Comparison of ENCODE assay signal across 12 cellular contexts in genomic region chr3:13378155-13378554, GRCh38. TPM values are rescaled to one million over a fixed set of nuclear protein-coding genes. Genes with fewer than 3 reads are reported as not detected.
A peak's percentile ranks its signal among the peaks of the same experiment; 100 is the strongest.
DNase-seq lines count a peak whose midpoint lies in the region; ATAC-seq and TF ChIP-seq lines count a peak whose summit lies in the region.
"Had no signal": no experiment of that assay in that cellular context is flagged by ENCODE, and none has a peak within 500 bp of the region (broad histone marks: within the 10 kb centered on the region; RNA-seq: fewer than 3 reads in every experiment).

No MANE protein-coding gene starts in this region.

- intact Hi-C loops in activated CD4-positive, alpha-beta memory T cell treated with anti-CD3 and anti-CD28 coated beads for 36 hours (cut with micrococcal nuclease) = no loop called here

- POLR2A ChIA-PET in activated CD4-positive, alpha-beta memory T cell treated with anti-CD3 and anti-CD28 coated beads for 36 hours (lab: Charles Lee) = no interaction called here

- no peaks in the 10 kb centered on the region for H3K9me3 Mint-ChIP-seq in activated CD8-positive, alpha-beta memory T cell treated with anti-CD3 and anti-CD28 coated beads, Interleukin-2, amount 10 ng/mL, durations not matched to agents 7 days and 5 days (ENCODE audit: low read depth)
- H3K9me3 Mint-ChIP-seq in activated CD4-positive, alpha-beta memory T cell treated with anti-CD3 and anti-CD28 coated beads for 36 hours = no peaks in the 10 kb centered on the region
- H3K9me3 Mint-ChIP-seq in osteocyte (ENCODE audit: unreplicated experiment) = no peaks in the 10 kb centered on the region
- H3K9me3 Mint-ChIP-seq: IgD-negative memory B cell had no signal

- no peak for TF ChIP-seq CTCF in osteocyte (IDR thresholded peaks at IDR 0.05)

- peaks cover 24% of the 10 kb centered on the region for H3K36me3 Mint-ChIP-seq in activated CD8-positive, alpha-beta memory T cell treated with anti-CD3 and anti-CD28 coated beads, Interleukin-2, amount 10 ng/mL, durations not matched to agents 7 days and 5 days
- peaks cover 34% of the 10 kb centered on the region for H3K36me3 Mint-ChIP-seq in activated CD4-positive, alpha-beta memory T cell treated with anti-CD3 and anti-CD28 coated beads for 36 hours
- no peaks in the 10 kb centered on the region for H3K36me3 Mint-ChIP-seq in osteocyte (ENCODE audit: unreplicated experiment)

- peak overlapping the region; percentile 1 for H3K27ac Mint-ChIP-seq in activated CD8-positive, alpha-beta memory T cell treated with anti-CD3 and anti-CD28 coated beads, Interleukin-2, amount 10 ng/mL, durations not matched to agents 7 days and 5 days
- peak overlapping the region; percentile 55 for H3K27ac Mint-ChIP-seq in activated CD4-positive, alpha-beta memory T cell treated with anti-CD3 and anti-CD28 coated beads for 36 hours
- peak overlapping the region; percentile 67 for H3K27ac Mint-ChIP-seq in osteocyte (ENCODE audit: unreplicated experiment)

- CTCF ChIA-PET in activated CD8-positive, alpha-beta memory T cell treated with anti-CD3 and anti-CD28 coated beads, Interleukin-2, amount 10 ng/mL, durations not matched to agents 7 days and 5 days (lab: Charles Lee) = interaction anchor here (1.5 kb wide), 1 partner anchor 10 kb away, joined by 3 read pairs; no protein-coding TSS in a partner anchor
- CTCF ChIA-PET in activated CD4-positive, alpha-beta memory T cell treated with anti-CD3 and anti-CD28 coated beads for 36 hours (lab: Charles Lee) = interaction anchor here (1.0 kb wide), 1 partner anchor 17 kb away, joined by 3 read pairs; no protein-coding TSS in a partner anchor

- no peaks in the 10 kb centered on the region for H3K4me1 Mint-ChIP-seq in activated CD8-positive, alpha-beta memory T cell treated with anti-CD3 and anti-CD28 coated beads, Interleukin-2, amount 10 ng/mL, durations not matched to agents 7 days and 5 days
- peaks cover 3% of the 10 kb centered on the region for H3K4me1 Mint-ChIP-seq in activated CD4-positive, alpha-beta memory T cell treated with anti-CD3 and anti-CD28 coated beads for 36 hours (ENCODE audit: low read depth)
- peaks cover 29% of the 10 kb centered on the region for H3K4me1 Mint-ChIP-seq in osteocyte (ENCODE audit: unreplicated experiment)

- ATAC-seq in activated CD8-positive, alpha-beta memory T cell treated with anti-CD3 and anti-CD28 coated beads, Interleukin-2, amount 10 ng/mL, durations not matched to agents 7 days and 5 days = no peak
- peak; percentile 50 for ATAC-seq in HG02763 (IDR thresholded peaks at IDR 0.05; ENCODE audit: unreplicated experiment)

- DNase-seq in activated CD8-positive, alpha-beta memory T cell treated with anti-CD3 and anti-CD28 coated beads, Interleukin-2, amount 10 ng/mL, durations not matched to agents 7 days and 5 days = no peak
- DNase-seq in activated CD8-positive, alpha-beta memory T cell treated with anti-CD3 and anti-CD28 coated beads for 24 hours = no peak
- DNase-seq in activated CD4-positive, alpha-beta memory T cell treated with anti-CD3 and anti-CD28 coated beads for 36 hours = no peak
- no peak for DNase-seq in osteocyte (ENCODE audit: extremely low spot score, unreplicated experiment)
- no peak for DNase-seq in NCI-H2029 treated with DMSO at 0.1 percent for 48 hours (lab: John Stamatoyannopoulos, UW)
- DNase-seq in stimulated activated CD4-positive, alpha-beta T cell treated with anti-CD3 and anti-CD28 coated beads, Interleukin-2, amount 100 ng/mL, for 48 hours = no peak
- no peak for DNase-seq in stimulated activated CD4-positive, alpha-beta T cell treated with anti-CD3 and anti-CD28 coated beads, Interleukin-15, amount 100 ng/mL, for 24 hours
- DNase-seq: activated effector memory CD4-positive, alpha-beta T cell treated with Interleukin-2 at 50 U/mL for 16 hours; SHP77 had no signal

- H3K4me3 Mint-ChIP-seq in activated CD8-positive, alpha-beta memory T cell treated with anti-CD3 and anti-CD28 coated beads, Interleukin-2, amount 10 ng/mL, durations not matched to agents 7 days and 5 days = no peak overlapping the region
- H3K4me3 Mint-ChIP-seq in activated CD4-positive, alpha-beta memory T cell treated with anti-CD3 and anti-CD28 coated beads for 36 hours = no peak overlapping the region
- no peak overlapping the region for H3K4me3 Mint-ChIP-seq in osteocyte (ENCODE audit: unreplicated experiment)
- H3K4me3 Mint-ChIP-seq: IgD-negative memory B cell had no signal

- no peaks in the 10 kb centered on the region for H3K27me3 Mint-ChIP-seq in activated CD8-positive, alpha-beta memory T cell treated with anti-CD3 and anti-CD28 coated beads, Interleukin-2, amount 10 ng/mL, durations not matched to agents 7 days and 5 days
- no peaks in the 10 kb centered on the region for H3K27me3 Mint-ChIP-seq in activated CD4-positive, alpha-beta memory T cell treated with anti-CD3 and anti-CD28 coated beads for 36 hours
- no peaks in the 10 kb centered on the region for H3K27me3 Mint-ChIP-seq in osteocyte (ENCODE audit: unreplicated experiment)
- H3K27me3 Mint-ChIP-seq: IgD-negative memory B cell had no signal

RNA-seq across cellular contexts. Expression of gene NUP210, which starts 42.0 kb away (rescaled TPM):
- total RNA-seq in activated CD8-positive, alpha-beta memory T cell treated with anti-CD3 and anti-CD28 coated beads, Interleukin-2, amount 10 ng/mL, durations not matched to agents 7 days and 5 days = 100 to 1,000 TPM; 186 to 236 TPM
- total RNA-seq in activated CD4-positive, alpha-beta memory T cell treated with anti-CD3 and anti-CD28 coated beads for 36 hours = 100 to 1,000 TPM; 140 to 144 TPM
- total RNA-seq in osteocyte = 1.4 and 1.5 TPM in 2 replicates
- total RNA-seq: myocyte had no signal

Comparison
In these comparisons a context has a peak if more than half of its experiments do, and no peak if none do; other contexts are left out.
1. H3K27ac Mint-ChIP-seq: peak in every context shown above with its lines; median percentile 67 in osteocyte; 55 in activated CD4-positive, alpha-beta memory T cell treated with anti-CD3 and anti-CD28 coated beads for 36 hours; 1 in activated CD8-positive, alpha-beta memory T cell treated with anti-CD3 and anti-CD28 coated beads, Interleukin-2, amount 10 ng/mL, durations not matched to agents 7 days and 5 days.
2. RNA of gene NUP210, which starts 42.0 kb away (total RNA-seq): 186 to 236 TPM in activated CD8-positive, alpha-beta memory T cell treated with anti-CD3 and anti-CD28 coated beads, Interleukin-2, amount 10 ng/mL, durations not matched to agents 7 days and 5 days and 140 to 144 TPM in activated CD4-positive, alpha-beta memory T cell treated with anti-CD3 and anti-CD28 coated beads for 36 hours; 1.4 to 1.5 TPM in osteocyte; every median in the first group is over 10 times any median in the second.